ENCODE assay signal across 13 cellular contexts in the genomic region with DNA sequence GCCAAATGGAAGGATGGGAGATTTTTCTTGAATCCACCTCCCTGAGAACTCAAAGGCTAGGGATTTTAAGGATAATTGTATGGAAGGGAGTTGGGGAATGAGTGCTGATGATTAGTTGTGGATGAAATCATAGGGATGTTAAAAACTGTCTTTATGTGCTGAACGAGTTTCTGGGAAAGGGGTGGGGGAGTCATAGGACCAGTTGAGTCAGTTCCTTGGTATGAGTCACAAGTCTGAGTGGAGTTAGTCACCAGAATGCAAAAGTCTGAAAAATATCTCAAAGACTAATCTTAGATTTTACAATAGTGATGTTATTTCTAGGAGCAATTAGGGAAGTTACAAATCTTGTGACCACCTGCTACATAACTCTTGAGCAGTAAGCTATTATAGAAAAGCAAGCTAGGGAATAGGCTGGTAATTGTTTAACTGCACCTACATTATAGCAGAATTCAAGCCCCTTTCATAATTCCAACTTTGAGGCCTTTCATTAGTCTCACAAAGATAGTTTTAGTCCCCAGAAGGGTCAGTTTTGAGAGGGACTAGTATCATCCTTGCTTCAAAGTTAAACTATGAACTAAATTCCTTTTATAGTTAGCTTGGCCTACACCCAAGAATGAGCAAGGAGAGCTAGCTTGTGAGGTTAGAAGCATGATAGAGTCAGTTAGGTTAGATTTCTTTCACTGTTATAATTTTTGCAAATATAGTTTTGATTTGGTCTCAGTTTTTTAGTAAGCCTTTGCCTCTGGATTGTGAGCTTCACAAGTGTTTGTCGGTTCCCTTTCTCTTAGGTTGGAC.
A peak's percentile ranks its signal among the peaks of the same experiment; 100 is the strongest.
DNase-seq lines count a peak whose midpoint lies in the region; ATAC-seq and TF ChIP-seq lines count a peak whose summit lies in the region.
"Had no signal": no experiment of that assay in that cellular context is flagged by ENCODE, and none has a peak within 500 bp of the region (broad histone marks: within the 10 kb centered on the region; RNA-seq: fewer than 3 reads in every experiment).

No MANE protein-coding gene starts in this region.

- TF ChIP-seq CTCF in osteoblast (IDR thresholded peaks at IDR 0.05; ENCODE audit: extremely low read depth, low read depth, low read length) (no peak), BE2C (IDR thresholded peaks at IDR 0.05; ENCODE audit: low read depth, low read length) (no peak)

- no peak overlapping the region for H3K4me3 Mint-ChIP-seq in activated CD4-positive, alpha-beta memory T cell treated with anti-CD3 and anti-CD28 coated beads for 36 hours
- no peak overlapping the region for H3K4me3 Mint-ChIP-seq in activated CD4-positive, alpha-beta memory T cell treated with anti-CD3 and anti-CD28 coated beads, Interleukin-2, amount 10 ng/mL, durations not matched to agents 7 days and 5 days

- no peaks in the 10 kb centered on the region for H3K27me3 ChIP-seq in osteoblast (ENCODE audit: insufficient read depth, low read length)
- H3K27me3 ChIP-seq in BE2C: no peaks in the 10 kb centered on the region
- H3K27me3 ChIP-seq: BLaER1, suprapubic skin had no signal

- H3K4me3 ChIP-seq in osteoblast (ENCODE audit: insufficient read depth, low read length) (no peak overlapping the region), BE2C (ENCODE audit: low read depth, low read length) (no peak overlapping the region)
- H3K4me3 ChIP-seq: BLaER1, coronary artery, psoas muscle, suprapubic skin had no signal

- no peaks in the 10 kb centered on the region for H3K36me3 ChIP-seq in osteoblast (ENCODE audit: insufficient read depth, low read length)
- H3K36me3 ChIP-seq in BE2C: no peaks in the 10 kb centered on the region
- H3K36me3 ChIP-seq: BLaER1, suprapubic skin had no signal

- H3K36me3 Mint-ChIP-seq in activated CD4-positive, alpha-beta memory T cell treated with anti-CD3 and anti-CD28 coated beads for 36 hours: no peaks in the 10 kb centered on the region
- peaks cover 2% of the 10 kb centered on the region for H3K36me3 Mint-ChIP-seq in activated CD4-positive, alpha-beta memory T cell treated with anti-CD3 and anti-CD28 coated beads, Interleukin-2, amount 10 ng/mL, durations not matched to agents 7 days and 5 days (ENCODE audit: low read depth)

- peaks cover 3% of the 10 kb centered on the region for H3K9me3 ChIP-seq in osteoblast (ENCODE audit: low read depth, low read length)
- H3K9me3 ChIP-seq in BE2C: no peaks in the 10 kb centered on the region
- H3K9me3 ChIP-seq: psoas muscle had no signal

- peaks cover 6% of the 10 kb centered on the region for H3K4me1 Mint-ChIP-seq in activated CD4-positive, alpha-beta memory T cell treated with anti-CD3 and anti-CD28 coated beads for 36 hours (ENCODE audit: low read depth)
- H3K4me1 Mint-ChIP-seq in activated CD4-positive, alpha-beta memory T cell treated with anti-CD3 and anti-CD28 coated beads, Interleukin-2, amount 10 ng/mL, durations not matched to agents 7 days and 5 days: peaks cover 7% of the 10 kb centered on the region

- H3K4me1 ChIP-seq in osteoblast (ENCODE audit: insufficient read depth, low read length) (peaks cover 10% of the 10 kb centered on the region), BE2C (no peaks in the 10 kb centered on the region)
- H3K4me1 ChIP-seq: BLaER1, psoas muscle, suprapubic skin had no signal

- peaks cover 32% of the 10 kb centered on the region for H3K9me3 Mint-ChIP-seq in activated CD4-positive, alpha-beta memory T cell treated with anti-CD3 and anti-CD28 coated beads for 36 hours
- H3K9me3 Mint-ChIP-seq in activated CD4-positive, alpha-beta memory T cell treated with anti-CD3 and anti-CD28 coated beads, Interleukin-2, amount 10 ng/mL, durations not matched to agents 7 days and 5 days: peaks cover 15% of the 10 kb centered on the region

- H3K27me3 Mint-ChIP-seq in activated CD4-positive, alpha-beta memory T cell treated with anti-CD3 and anti-CD28 coated beads for 36 hours: peaks cover 18% of the 10 kb centered on the region
- H3K27me3 Mint-ChIP-seq in activated CD4-positive, alpha-beta memory T cell treated with anti-CD3 and anti-CD28 coated beads, Interleukin-2, amount 10 ng/mL, durations not matched to agents 7 days and 5 days: peaks cover 5% of the 10 kb centered on the region

- intact Hi-C loops in activated CD4-positive, alpha-beta memory T cell treated with anti-CD3 and anti-CD28 coated beads for 36 hours (cut with micrococcal nuclease): loop anchor here (1.0 kb wide), 1 partner anchor 24 kb away; no protein-coding TSS in a partner anchor
- intact Hi-C loops in Right ventricle myocardium superior (cut with DNase I): no loop called here

- CTCF ChIA-PET in activated CD4-positive, alpha-beta memory T cell treated with anti-CD3 and anti-CD28 coated beads for 36 hours (lab: Charles Lee): interaction anchor here (1.0 kb wide), 1 partner anchor 76 kb away, joined by 3 read pairs; no protein-coding TSS in a partner anchor
- CTCF ChIA-PET in activated CD4-positive, alpha-beta memory T cell treated with anti-CD3 and anti-CD28 coated beads, Interleukin-2, amount 10 ng/mL, durations not matched to agents 7 days and 5 days (lab: Charles Lee): no interaction called here

- H3K79me2 ChIP-seq in osteoblast (ENCODE audit: insufficient read depth, low read length): no peaks in the 10 kb centered on the region

- H3K27ac Mint-ChIP-seq in activated CD4-positive, alpha-beta memory T cell treated with anti-CD3 and anti-CD28 coated beads for 36 hours: no peak overlapping the region
- no peak overlapping the region for H3K27ac Mint-ChIP-seq in activated CD4-positive, alpha-beta memory T cell treated with anti-CD3 and anti-CD28 coated beads, Interleukin-2, amount 10 ng/mL, durations not matched to agents 7 days and 5 days

- H3K4me2 ChIP-seq in osteoblast (ENCODE audit: insufficient read depth, low read length): no peak overlapping the region
- H3K4me2 ChIP-seq: BLaER1 had no signal

- peak overlapping the region; percentile 77 for H3K27ac ChIP-seq in osteoblast (ENCODE audit: low read depth, low read length)
- H3K27ac ChIP-seq: BLaER1, coronary artery, psoas muscle, suprapubic skin had no signal

- POLR2A ChIA-PET in activated CD4-positive, alpha-beta memory T cell treated with anti-CD3 and anti-CD28 coated beads for 36 hours (lab: Charles Lee): no interaction called here
- POLR2A ChIA-PET in activated CD4-positive, alpha-beta memory T cell treated with anti-CD3 and anti-CD28 coated beads, Interleukin-2, amount 10 ng/mL, durations not matched to agents 7 days and 5 days (lab: Charles Lee): no interaction called here

- H2AFZ ChIP-seq in osteoblast (ENCODE audit: low read length): peak overlapping the region; percentile 2

- ATAC-seq in GM19452 (IDR thresholded peaks at IDR 0.05; ENCODE audit: unreplicated experiment) (no peak), Right ventricle myocardium superior (ENCODE audit: poor library complexity) (no peak)
- ATAC-seq: psoas muscle had no signal

- no peaks in the 10 kb centered on the region for H4K20me1 ChIP-seq in osteoblast (ENCODE audit: insufficient read depth, low read length)
- H4K20me1 ChIP-seq: BLaER1 had no signal

- peak; percentile 39 for DNase-seq in activated CD4-positive, alpha-beta memory T cell treated with anti-CD3 and anti-CD28 coated beads for 36 hours
- no peak for DNase-seq in activated CD4-positive, alpha-beta memory T cell treated with anti-CD3 and anti-CD28 coated beads, Interleukin-2, amount 10 ng/mL, durations not matched to agents 7 days and 5 days
- DNase-seq in M059J (ENCODE audit: low read depth) (peak; percentile 94), dedifferentiated amniotic fluid mesenchymal stem cell (ENCODE audit: extremely low spot score) (peak; percentile 36), osteoblast (ENCODE audit: insufficient read length, low spot score, missing footprints) (no peak), Right ventricle myocardium superior (no peak), BE2C (no peak)
- DNase-seq: NCI-H2029, psoas muscle had no signal

Comparison
In these comparisons a context has a peak if more than half of its experiments do, and no peak if none do; other contexts are left out.
1. DNase-seq: peak in activated CD4-positive, alpha-beta memory T cell treated with anti-CD3 and anti-CD28 coated beads for 36 hours (single experiment), M059J (single experiment) and dedifferentiated amniotic fluid mesenchymal stem cell (single experiment); none in activated CD4-positive, alpha-beta memory T cell treated with anti-CD3 and anti-CD28 coated beads, Interleukin-2, amount 10 ng/mL, durations not matched to agents 7 days and 5 days (single experiment), osteoblast (single experiment), Right ventricle myocardium superior (single experiment) and BE2C (single experiment).